In the genomic region with DNA sequence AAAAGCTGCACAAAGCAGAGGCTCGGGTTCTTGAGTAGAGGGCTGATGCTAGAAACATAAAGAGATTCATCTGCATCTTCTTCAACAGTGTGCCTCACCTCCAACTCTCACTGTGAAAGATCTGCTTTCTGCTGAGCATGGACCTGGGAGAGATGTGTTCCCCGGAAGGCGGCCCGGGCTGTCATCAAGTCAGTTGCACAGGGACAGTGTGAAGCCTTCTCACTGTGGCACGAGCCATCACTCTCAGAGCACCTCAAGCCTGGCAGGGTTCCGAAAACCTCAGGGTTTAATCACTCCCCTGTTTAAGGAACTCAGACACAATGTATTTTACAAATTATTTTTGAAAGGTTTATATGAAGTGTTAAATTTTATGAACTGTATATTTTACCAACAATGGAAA, we compare ENCODE assay signal across 24 cellular contexts.
DNase-seq lines count a peak whose midpoint lies in the region; ATAC-seq, FAIRE-seq and TF ChIP-seq lines count a peak whose summit lies in the region.
"Had no signal": no experiment of that assay in that cellular context is flagged by ENCODE, and none has a peak within 500 bp of the region (broad histone marks: within the 10 kb centered on the region; RNA-seq: fewer than 3 reads in every experiment).

No MANE protein-coding gene starts in this region.

- H3K4me1 ChIP-seq in HepG2 (ENCODE audit: insufficient read depth, low read length) (peaks cover 49% of the 10 kb centered on the region), right lobe of liver (peaks cover 0 to 14% (median 0%) of the 10 kb centered on the region in 4 donors)
- H3K4me1 ChIP-seq: vagina had no signal

- ATAC-seq in HepG2 (no peak), right lobe of liver (no peak), HG03571 (IDR thresholded peaks at IDR 0.05; ENCODE audit: unreplicated experiment) (no peak)
- ATAC-seq: left lobe of liver had no signal

- in situ Hi-C loops in HepG2 (cut with HindIII; ENCODE audit: extremely low pct_ligation_motif_present, low pct_unique_long_range_greater_than_20kb) = loop anchor here (25.0 kb wide), 1 partner anchor 620 kb away; no protein-coding TSS in a partner anchor

- no peaks in the 10 kb centered on the region for H3K36me3 Mint-ChIP-seq in T-helper 2 cell treated with Interferon-gamma antibody and Interleukin-4, amounts not matched to agents 5 μg/mL and 100 μg/mL, for 36 hours (ENCODE audit: low read depth)
- H3K36me3 Mint-ChIP-seq: CD14-positive monocyte had no signal

- no peak overlapping the region for H3K27ac Mint-ChIP-seq in T-helper 2 cell treated with Interferon-gamma antibody and Interleukin-4, amounts not matched to agents 5 μg/mL and 100 μg/mL, for 36 hours
- H3K27ac Mint-ChIP-seq: CD14-positive monocyte; progenitor cell of endocrine pancreas; stimulated activated naive CD8-positive, alpha-beta T cell treated with anti-CD3 and anti-CD28 coated beads, Interleukin-15, Interleukin-2, amounts not matched to agents 100 ng/mL and 50 ng/mL, for 24 hours had no signal

- H3K79me2 ChIP-seq in HepG2 (ENCODE audit: insufficient read depth, low read length) = no peaks in the 10 kb centered on the region

- TF ChIP-seq POLR2A in HepG2 (IDR thresholded peaks at IDR 0.05; ENCODE audit: insufficient read depth in 1 of 2, low read depth in 2 of 2, low read length in 2 of 2) (no peak), right lobe of liver (IDR thresholded peaks at IDR 0.05) (no peak)

- FAIRE-seq in HepG2 (lab: Jason Lieb, UNC) = no peak
- FAIRE-seq: endothelial cell of umbilical vein, TTC549 had no signal

- H3K27me3 ChIP-seq in HepG2 (ENCODE audit: control insufficient read depth in 1 of 2, insufficient read depth in 2 of 2, low read length in 2 of 2) (peaks cover 0 to 6% of the 10 kb centered on the region in 2 experiments; a peak in 2 of 5 replicates), right lobe of liver (no peaks in the 10 kb centered on the region)
- H3K27me3 ChIP-seq: neutrophil, vagina had no signal

- POLR2A ChIA-PET in HepG2 (lab: Yijun Ruan, JAX) = no interaction called here

- H3K9me3 ChIP-seq in HepG2 (ENCODE audit: low read length) = no peaks in the 10 kb centered on the region
- no peaks in the 10 kb centered on the region for H3K9me3 ChIP-seq in right lobe of liver
- H3K9me3 ChIP-seq: neutrophil, vagina had no signal

- CTCF ChIA-PET in HepG2 (lab: Yijun Ruan, JAX; ENCODE audit: low intra/inter-chr PET ratio, low total read pairs) = no interaction called here

- no peak for TF ChIP-seq EP300 in HepG2 (IDR thresholded peaks at IDR 0.05; ENCODE audit: low read depth in 2 of 2, low read length in 2 of 2)
- no peak for TF ChIP-seq EP300 in HepG2 (CRISPR knock-in tag; IDR thresholded peaks at IDR 0.05; ENCODE audit: borderline replicate concordance)

- peaks cover 36% of the 10 kb centered on the region for H3K4me1 Mint-ChIP-seq in T-helper 2 cell treated with Interferon-gamma antibody and Interleukin-4, amounts not matched to agents 5 μg/mL and 100 μg/mL, for 36 hours (ENCODE audit: low read depth)

- H3K4me3 Mint-ChIP-seq in T-helper 2 cell treated with Interferon-gamma antibody and Interleukin-4, amounts not matched to agents 5 μg/mL and 100 μg/mL, for 36 hours = peak overlapping the region; percentile 73
- H3K4me3 Mint-ChIP-seq: stimulated activated naive CD8-positive, alpha-beta T cell treated with anti-CD3 and anti-CD28 coated beads, Interleukin-15, Interleukin-2, amounts not matched to agents 100 ng/mL and 50 ng/mL, for 24 hours had no signal

- intact Hi-C loops in HepG2 (cut with micrococcal nuclease; ENCODE audit: unreplicated experiment) = no loop called here
- intact Hi-C loops in right lobe of liver (cut with DNase I) = loop anchor here in 1 of 2 donors (10.0 kb wide), 1 partner anchor 162 kb away; no protein-coding TSS in a partner anchor
- intact Hi-C loops in cardiac septum (cut with DNase I) = no loop called here

- DNase-seq in T-helper 2 cell treated with Interferon-gamma antibody and Interleukin-4, amounts not matched to agents 5 μg/mL and 100 μg/mL, for 36 hours (ENCODE audit: low spot score) = no peak
- DNase-seq in T-helper 2 cell = no peak
- no peak for DNase-seq in HepG2 (ENCODE audit: low spot score)
- no peak for DNase-seq in right lobe of liver
- DNase-seq in cardiac septum (ENCODE audit: low spot score) = peak; percentile 76
- DNase-seq in NCI-H82 treated with DMSO at 0.1 percent for 48 hours (lab: John Stamatoyannopoulos, UW; ENCODE audit: unreplicated experiment) = no peak
- no peak for DNase-seq in NCI-H526 (lab: John Stamatoyannopoulos, UW)
- DNase-seq: DMS153, KG1, NCI-H1436, NCI-H446 treated with DMSO at 0.1 percent for 48 hours, SIG-M5, SW 1271 had no signal

- H3K27ac ChIP-seq in HepG2 (ENCODE audit: extremely low read length, insufficient read depth, low read length) = no peak overlapping the region
- no peak overlapping the region for H3K27ac ChIP-seq in right lobe of liver
- H3K27ac ChIP-seq: 22Rv1, neutrophil, vagina had no signal

- no peaks in the 10 kb centered on the region for H3K9me3 Mint-ChIP-seq in T-helper 2 cell treated with Interferon-gamma antibody and Interleukin-4, amounts not matched to agents 5 μg/mL and 100 μg/mL, for 36 hours
- H3K9me3 Mint-ChIP-seq: activated T-helper 1 cell treated with anti-CD3 and anti-CD28 coated beads, Interleukin-12 subunit alpha, Interleukin-12 subunit beta, Interleukin-2, Interleukin-4 antibody, amounts not matched to agents 30 ng/mL and 10 ng/mL and 1 ng/mL, durations not matched to agents 14 hours and 24 hours and 36 hours; CD14-positive monocyte; stimulated activated naive CD8-positive, alpha-beta T cell treated with anti-CD3 and anti-CD28 coated beads, Interleukin-15, Interleukin-2, amounts not matched to agents 100 ng/mL and 50 ng/mL, for 24 hours had no signal

- no peak overlapping the region for H2AFZ ChIP-seq in HepG2 (ENCODE audit: low read length)

- H3K27me3 Mint-ChIP-seq in T-helper 2 cell treated with Interferon-gamma antibody and Interleukin-4, amounts not matched to agents 5 μg/mL and 100 μg/mL, for 36 hours (ENCODE audit: low read depth) = peaks cover 2% of the 10 kb centered on the region
- H3K27me3 Mint-ChIP-seq: stimulated activated naive CD8-positive, alpha-beta T cell treated with anti-CD3 and anti-CD28 coated beads, Interleukin-15, Interleukin-2, amounts not matched to agents 100 ng/mL and 50 ng/mL, for 24 hours had no signal

- no TSS peak for BruUV-seq in HepG2 (replicated peaks; lab: Mats Ljungman, UMichigan)

- TF ChIP-seq RAD21 in HepG2 (CRISPR knock-in tag; IDR thresholded peaks at IDR 0.05) = no peak

- H3K4me3 ChIP-seq in HepG2 (replicated peaks in 1 of 3; ENCODE audit: insufficient read depth in 1 of 3, low read depth in 2 of 3, low read length in 3 of 3) (no peak overlapping the region), right lobe of liver (no peak overlapping the region)
- H3K4me3 ChIP-seq: vagina had no signal

- WGBS in HepG2 (ENCODE audit: low lambda C conversion rate) = 66% methylated on average over 5 of the region's 6 CpGs
- WGBS in right lobe of liver (ENCODE audit: insufficient coverage, low coverage, low lambda C conversion rate, missing lambda C conversion rate) = 92% methylated on average over 3 of the region's 6 CpGs

- no peaks in the 10 kb centered on the region for H3K36me3 ChIP-seq in HepG2 (replicated peaks in 1 of 2; ENCODE audit: control insufficient read depth in 1 of 2, insufficient read depth in 2 of 2, low read length in 2 of 2)
- H3K36me3 ChIP-seq in right lobe of liver = no peaks in the 10 kb centered on the region
- H3K36me3 ChIP-seq: neutrophil, vagina had no signal

- TF ChIP-seq CTCF in HepG2 (CRISPR knock-in tag; IDR thresholded peaks at IDR 0.05) = no peak
- no peak for TF ChIP-seq CTCF in right lobe of liver (IDR thresholded peaks at IDR 0.05)

- peak overlapping the region; percentile 13; the same call in 1 of the 2 replicates for H3K4me2 ChIP-seq in HepG2 (ENCODE audit: low read depth, low read length)

- no peaks in the 10 kb centered on the region for H4K20me1 ChIP-seq in HepG2 (ENCODE audit: insufficient read depth, low read length)

- H3K9ac ChIP-seq in HepG2 (ENCODE audit: insufficient read depth, low read depth, low read length) = no peak overlapping the region

TF ChIP-seq in HepG2, 621 proteins besides CTCF, POLR2A, EP300 and RAD21 (continues in another document):
- TF ChIP-seq, protein P1, sequence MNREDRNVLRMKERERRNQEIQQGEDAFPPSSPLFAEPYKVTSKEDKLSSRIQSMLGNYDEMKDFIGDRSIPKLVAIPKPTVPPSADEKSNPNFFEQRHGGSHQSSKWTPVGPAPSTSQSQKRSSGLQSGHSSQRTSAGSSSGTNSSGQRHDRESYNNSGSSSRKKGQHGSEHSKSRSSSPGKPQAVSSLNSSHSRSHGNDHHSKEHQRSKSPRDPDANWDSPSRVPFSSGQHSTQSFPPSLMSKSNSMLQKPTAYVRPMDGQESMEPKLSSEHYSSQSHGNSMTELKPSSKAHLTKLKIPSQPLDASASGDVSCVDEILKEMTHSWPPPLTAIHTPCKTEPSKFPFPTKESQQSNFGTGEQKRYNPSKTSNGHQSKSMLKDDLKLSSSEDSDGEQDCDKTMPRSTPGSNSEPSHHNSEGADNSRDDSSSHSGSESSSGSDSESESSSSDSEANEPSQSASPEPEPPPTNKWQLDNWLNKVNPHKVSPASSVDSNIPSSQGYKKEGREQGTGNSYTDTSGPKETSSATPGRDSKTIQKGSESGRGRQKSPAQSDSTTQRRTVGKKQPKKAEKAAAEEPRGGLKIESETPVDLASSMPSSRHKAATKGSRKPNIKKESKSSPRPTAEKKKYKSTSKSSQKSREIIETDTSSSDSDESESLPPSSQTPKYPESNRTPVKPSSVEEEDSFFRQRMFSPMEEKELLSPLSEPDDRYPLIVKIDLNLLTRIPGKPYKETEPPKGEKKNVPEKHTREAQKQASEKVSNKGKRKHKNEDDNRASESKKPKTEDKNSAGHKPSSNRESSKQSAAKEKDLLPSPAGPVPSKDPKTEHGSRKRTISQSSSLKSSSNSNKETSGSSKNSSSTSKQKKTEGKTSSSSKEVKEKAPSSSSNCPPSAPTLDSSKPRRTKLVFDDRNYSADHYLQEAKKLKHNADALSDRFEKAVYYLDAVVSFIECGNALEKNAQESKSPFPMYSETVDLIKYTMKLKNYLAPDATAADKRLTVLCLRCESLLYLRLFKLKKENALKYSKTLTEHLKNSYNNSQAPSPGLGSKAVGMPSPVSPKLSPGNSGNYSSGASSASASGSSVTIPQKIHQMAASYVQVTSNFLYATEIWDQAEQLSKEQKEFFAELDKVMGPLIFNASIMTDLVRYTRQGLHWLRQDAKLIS (CRISPR knock-in tag; IDR thresholded peaks at IDR 0.05) = no peak
- no peak for TF ChIP-seq GATA4 (IDR thresholded peaks at IDR 0.05; ENCODE audit: borderline replicate concordance, low read depth)
- TF ChIP-seq, protein P2, sequence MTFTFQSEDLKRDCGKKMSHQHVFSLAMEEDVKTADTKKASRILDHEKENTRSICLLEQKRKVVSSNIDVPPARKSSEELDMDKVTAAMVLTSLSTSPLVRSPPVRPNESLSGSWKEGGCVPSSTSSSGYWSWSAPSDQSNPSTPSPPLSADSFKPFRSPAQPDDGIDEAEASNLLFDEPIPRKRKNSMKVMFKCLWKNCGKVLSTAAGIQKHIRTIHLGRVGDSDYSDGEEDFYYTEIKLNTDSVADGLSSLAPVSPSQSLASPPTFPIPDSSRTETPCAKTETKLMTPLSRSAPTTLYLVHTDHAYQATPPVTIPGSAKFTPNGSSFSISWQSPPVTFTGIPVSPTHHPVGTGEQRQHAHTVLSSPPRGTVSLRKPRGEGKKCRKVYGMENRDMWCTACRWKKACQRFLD (CRISPR knock-in tag; IDR thresholded peaks at IDR 0.05; ENCODE audit: borderline replicate concordance) = no peak
